Comparison of ENCODE assay signal across 8 cellular contexts in the genomic region with DNA sequence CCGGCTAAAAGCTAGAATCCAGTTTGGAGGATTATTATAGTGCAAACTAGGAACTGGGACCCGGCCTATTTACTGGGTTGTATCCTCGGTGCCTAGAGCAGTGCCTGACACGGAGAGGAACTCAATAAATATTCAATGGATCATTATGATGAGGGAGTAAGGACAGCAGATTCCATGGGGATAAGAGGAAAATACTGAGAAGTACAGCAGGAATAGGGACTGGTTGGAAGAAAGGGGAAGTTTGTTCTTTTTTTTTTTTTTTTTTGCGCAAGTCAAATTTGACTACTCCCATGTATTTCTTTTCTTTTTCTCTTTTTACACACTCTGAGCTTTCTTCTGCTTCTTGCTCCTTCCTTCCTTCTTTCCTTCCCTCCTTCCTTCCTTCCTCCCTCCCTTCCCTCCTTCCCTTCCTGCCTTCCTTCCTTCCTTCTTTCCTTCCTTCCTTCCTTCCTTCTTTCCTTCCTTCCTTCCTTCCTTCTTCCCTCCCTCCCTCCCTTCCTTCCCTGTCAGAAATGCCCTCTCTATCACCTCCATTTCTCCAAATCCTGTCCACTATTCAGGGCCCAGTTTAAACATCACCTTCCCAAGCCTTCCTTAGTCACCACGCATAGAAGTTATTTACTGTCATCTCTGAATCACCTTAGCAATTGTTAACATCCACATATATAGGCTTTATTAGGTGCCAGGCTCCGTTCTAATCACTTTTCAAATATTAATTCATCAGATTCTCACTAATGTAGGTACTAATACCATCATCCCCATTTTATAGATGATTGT. TPM values are rescaled to one million over a fixed set of nuclear protein-coding genes. Genes with fewer than 3 reads are reported as not detected.
DNase-seq lines count a peak whose midpoint lies in the region; ATAC-seq and TF ChIP-seq lines count a peak whose summit lies in the region.

No MANE protein-coding gene starts in this region.

- no peaks in the 10 kb centered on the region for H3K27me3 ChIP-seq in H7 (ENCODE audit: control insufficient read depth, insufficient read depth, low read length)
- no peaks in the 10 kb centered on the region for H3K27me3 ChIP-seq in SJSA1 (replicated peaks)
- no peaks in the 10 kb centered on the region for H3K27me3 ChIP-seq in gastrocnemius medialis

- in situ Hi-C loops in gastrocnemius medialis (cut with MboI; ENCODE audit: low sequenced_read_pairs in 4 of 4) = no loop called here

- H3K27ac ChIP-seq in SJSA1 (no peak overlapping the region), gastrocnemius medialis (peak overlapping the region; percentile 80 to 96 (median 87))

- H3K4me3 ChIP-seq in H7 (ENCODE audit: insufficient read depth, low read depth, low read length) (peak overlapping the region; percentile 77), SJSA1 (peak overlapping the region; percentile 75), fibroblast of pulmonary artery (replicated peaks; ENCODE audit: low read depth, low read length) (peak overlapping the region; percentile 75), gastrocnemius medialis (peak overlapping the region; percentile 67 to 97 (median 78))

- TF ChIP-seq CTCF in fibroblast of pulmonary artery (IDR thresholded peaks at IDR 0.05; ENCODE audit: low read length, missing control alignments) (no peak), gastrocnemius medialis (IDR thresholded peaks at IDR 0.05 in 4 of 5, conservative IDR thresholded peaks at IDR 0.05 in 1 of 5) (no peak)

- TF ChIP-seq POLR2A in gastrocnemius medialis (IDR thresholded peaks at IDR 0.05) = no peak

- H3K36me3 ChIP-seq in H7 (replicated peaks; ENCODE audit: control insufficient read depth, insufficient read depth, low read length) = peaks cover 3% of the 10 kb centered on the region
- peaks cover 34% of the 10 kb centered on the region for H3K36me3 ChIP-seq in SJSA1
- H3K36me3 ChIP-seq in gastrocnemius medialis = no peaks in the 10 kb centered on the region

- ATAC-seq in gastrocnemius medialis (no peak), HG02610 (IDR thresholded peaks at IDR 0.05; ENCODE audit: unreplicated experiment) (no peak)

- intact Hi-C loops in gastrocnemius medialis (cut with DNase I; ENCODE audit: low total_unique reads) = loop anchor here (1.0 to 5.0 kb wide), 2 partner anchors 95 to 129 kb away; no protein-coding TSS in a partner anchor

- H3K9me3 ChIP-seq in SJSA1 (replicated peaks) (no peaks in the 10 kb centered on the region), gastrocnemius medialis (no peaks in the 10 kb centered on the region)

- H3K4me1 ChIP-seq in SJSA1 (replicated peaks) = peaks cover 33% of the 10 kb centered on the region
- peaks cover 22 to 28% of the 10 kb centered on the region in 2 donors for H3K4me1 ChIP-seq in gastrocnemius medialis

- no peak for DNase-seq in H7
- peak in 1 of 2 experiments; percentile 17 for DNase-seq in SJSA1 (ENCODE audit: low read depth in 1 of 2, low spot score in 2 of 2)
- DNase-seq in fibroblast of pulmonary artery (ENCODE audit: low read depth) = no peak
- DNase-seq in gastrocnemius medialis = no peak
- DNase-seq in foreskin melanocyte = no peak
- DNase-seq in activated gamma-delta T cell (lab: John Stamatoyannopoulos, UW) = no peak
- DNase-seq in UCSD-AML1 (lab: John Stamatoyannopoulos, UW; ENCODE audit: unreplicated experiment) = no peak

RNA-seq across cellular contexts. Expression of a gene that starts 0.9 kb away (rescaled TPM):
- total RNA-seq in H7 (2014; rRNA removed; shearing (Covaris generic)) = 59.8 and 61.0 TPM in 2 replicates
- 41.7 and 54.8 TPM in 2 replicates for total RNA-seq in SJSA1 (2014; rRNA removed; shearing (Covaris generic))
- 10 to 100 TPM in 3 of 4 donors, 1 to 10 TPM in 1; 9.5 to 19.9 (median 14.8) TPM for total RNA-seq in gastrocnemius medialis
